ENCODE assay signal across 17 cellular contexts in genomic region chr10:124860426-124860825, GRCh38.
"Had no signal": no experiment of that assay in that cellular context is flagged by ENCODE, and none has a peak within 500 bp of the region (broad histone marks: within the 10 kb centered on the region; RNA-seq: fewer than 3 reads in every experiment).

No MANE protein-coding gene starts in this region.

- DNase-seq: colonic mucosa; cortex of kidney; dermis blood vessel endothelial cell; effector CD4-positive, alpha-beta T cell; effector CD8-positive, alpha-beta T cell; effector memory CD4-positive, alpha-beta T cell; effector memory CD8-positive, alpha-beta T cell; endodermal cell; erythroblast; esophagus squamous epithelium; foreskin fibroblast; foreskin keratinocyte; foreskin melanocyte; gastrocnemius medialis; glutamatergic neuron; heart left ventricle; heart right ventricle had no signal
